Comparison of ENCODE assay signal across 40 cellular contexts in the genomic region with DNA sequence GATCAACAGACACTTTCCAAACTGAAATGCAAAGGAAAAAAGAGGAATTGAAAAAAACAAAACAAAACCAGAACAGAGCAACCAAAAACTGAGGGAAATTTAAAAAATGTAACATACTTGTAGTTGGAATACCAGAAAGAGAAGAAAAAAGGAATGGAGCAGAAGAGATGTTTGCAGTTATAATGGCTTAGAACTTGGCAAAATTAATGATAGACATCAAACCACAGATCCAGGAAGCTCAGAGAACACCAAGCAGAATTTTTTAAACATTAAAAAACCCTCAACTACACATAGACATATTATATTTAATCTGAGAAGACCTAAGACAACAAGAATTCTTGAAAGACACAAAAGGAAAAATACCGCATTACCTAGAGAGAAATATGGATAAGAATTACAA. TPM values are rescaled to one million over a fixed set of nuclear protein-coding genes. Genes with fewer than 3 reads are reported as not detected.
"Had no signal": no experiment of that assay in that cellular context is flagged by ENCODE, and none has a peak within 500 bp of the region (broad histone marks: within the 10 kb centered on the region; RNA-seq: fewer than 3 reads in every experiment).

No MANE protein-coding gene starts in this region.

- H3K36me3 ChIP-seq: adrenal gland, ascending aorta, brain microvascular endothelial cell, breast epithelium, cardiac muscle cell had no signal

- H3K4me1 Mint-ChIP-seq: activated naive CD4-positive, alpha-beta T cell treated with anti-CD3 and anti-CD28 coated beads, Interleukin-2, amount 10 ng/mL, durations not matched to agents 7 days and 5 days; activated naive CD4-positive, alpha-beta T cell treated with anti-CD3 and anti-CD28 coated beads, Interleukin-2, amount 50 U/mL, for 24 hours; activated naive CD8-positive, alpha-beta T cell treated with anti-CD3 and anti-CD28 coated beads for 36 hours; activated naive CD8-positive, alpha-beta T cell treated with anti-CD3 and anti-CD28 coated beads, Interleukin-2, amount 10 ng/mL, durations not matched to agents 7 days and 5 days; activated naive CD8-positive, alpha-beta T cell treated with anti-CD3 and anti-CD28 coated beads, Interleukin-2, amount 50 U/mL, for 24 hours; activated T-helper 17 cell treated with anti-CD3 and anti-CD28 coated beads, Interleukin-2, amount 50 U/mL, for 72 hours; brain; central memory CD8-positive, alpha-beta T cell had no signal

- H3K27ac Mint-ChIP-seq: activated naive CD4-positive, alpha-beta T cell treated with anti-CD3 and anti-CD28 coated beads for 36 hours; activated naive CD4-positive, alpha-beta T cell treated with anti-CD3 and anti-CD28 coated beads, Interleukin-2, amount 10 ng/mL, durations not matched to agents 7 days and 5 days; activated naive CD4-positive, alpha-beta T cell treated with anti-CD3 and anti-CD28 coated beads, Interleukin-2, amount 50 U/mL, for 24 hours; activated naive CD4-positive, alpha-beta T cell treated with anti-CD3 and anti-CD28 coated beads, Interleukin-2, amount 50 U/mL, for 72 hours; activated naive CD8-positive, alpha-beta T cell; activated naive CD8-positive, alpha-beta T cell treated with anti-CD3 and anti-CD28 coated beads for 36 hours; activated naive CD8-positive, alpha-beta T cell treated with anti-CD3 and anti-CD28 coated beads, Interleukin-2, amount 10 ng/mL, durations not matched to agents 7 days and 5 days; activated naive CD8-positive, alpha-beta T cell treated with anti-CD3 and anti-CD28 coated beads, Interleukin-2, amount 50 U/mL, for 24 hours; activated T-cell treated with anti-CD3 and anti-CD28 coated beads, Interleukin-2, amount 50 U/mL, for 24 hours; activated T-cell treated with anti-CD3 and anti-CD28 coated beads, Interleukin-2, amount 50 U/mL, for 72 hours; activated T-helper 1 cell treated with anti-CD3 and anti-CD28 coated beads, Interleukin-12 subunit alpha, Interleukin-12 subunit beta, Interleukin-2, Interleukin-4 antibody, amounts not matched to agents 30 ng/mL and 10 ng/mL and 1 ng/mL, durations not matched to agents 14 hours and 24 hours and 36 hours; activated T-helper 17 cell treated with anti-CD3 and anti-CD28 coated beads, Interleukin-2, amount 50 U/mL, for 72 hours; activated T-helper 2 cell treated with anti-CD3 and anti-CD28 coated beads, Interferon-gamma antibody, Interleukin-2, Interleukin-4, amounts not matched to agents 10 μg/mL and 5 μg/mL and 100 μg/mL, durations not matched to agents 14 hours and 24 hours and 36 hours; brain had no signal

- H3K27me3 ChIP-seq: adrenal gland, ascending aorta, body of pancreas, breast epithelium had no signal

- H3K36me3 Mint-ChIP-seq: activated naive CD4-positive, alpha-beta T cell treated with anti-CD3 and anti-CD28 coated beads, Interleukin-2, amount 10 ng/mL, durations not matched to agents 7 days and 5 days; brain had no signal

- DNase-seq: activated effector memory CD4-positive, alpha-beta T cell treated with anti-CD3 and anti-CD28 coated beads, Interleukin-2, amount 50 U/mL, for 16 hours; activated effector memory CD4-positive, alpha-beta T cell treated with Interleukin-2 at 50 U/mL for 16 hours; activated gamma-delta T cell; activated gamma-delta T cell treated with Interleukin-2 at 50 U/mL for 16 hours; activated naive CD4-positive, alpha-beta T cell; activated naive CD4-positive, alpha-beta T cell treated with anti-CD3 and anti-CD28 coated beads for 36 hours; activated naive CD4-positive, alpha-beta T cell treated with anti-CD3 and anti-CD28 coated beads, Interleukin-2, amount 10 ng/mL, durations not matched to agents 7 days and 5 days; activated naive CD4-positive, alpha-beta T cell treated with anti-CD3 and anti-CD28 coated beads, Interleukin-2, amount 50 U/mL, for 16 hours; activated naive CD4-positive, alpha-beta T cell treated with Interleukin-2 at 50 U/mL for 16 hours; activated naive CD8-positive, alpha-beta T cell treated with anti-CD3 and anti-CD28 coated beads for 36 hours; activated naive CD8-positive, alpha-beta T cell treated with anti-CD3 and anti-CD28 coated beads, Interleukin-2, amount 10 ng/mL, durations not matched to agents 7 days and 5 days; activated naive CD8-positive, alpha-beta T cell treated with anti-CD3 and anti-CD28 coated beads, Interleukin-2, amount 50 U/mL, for 24 hours; activated T-cell treated with anti-CD3 and anti-CD28 coated beads, Interleukin-2, amount 50 U/mL, for 24 hours; activated T-cell treated with anti-CD3 and anti-CD28 coated beads, Interleukin-2, amount 50 U/mL, for 4 hours; activated T-cell treated with anti-CD3 and anti-CD28 coated beads, Interleukin-2, amount 50 U/mL, for 48 hours; activated T-cell treated with anti-CD3 and anti-CD28 coated beads, Interleukin-2, amount 50 U/mL, for 72 hours; adrenal gland; amniotic stem cell; amygdala; anterior cingulate cortex; aorta; body of pancreas; brain microvascular endothelial cell; caudate nucleus; central memory CD4-positive, alpha-beta T cell; cerebellar nuclear complex had no signal

- H3K4me1 ChIP-seq: adrenal gland, ascending aorta, body of pancreas, breast epithelium had no signal

- H3K4me3 ChIP-seq: adrenal gland, ascending aorta, body of pancreas, breast epithelium, cardiac muscle cell had no signal

- ATAC-seq: activated naive CD4-positive, alpha-beta T cell treated with anti-CD3 and anti-CD28 coated beads, Interleukin-2, amount 50 U/mL, for 72 hours; activated naive CD8-positive, alpha-beta T cell treated with anti-CD3 and anti-CD28 coated beads, Interleukin-2, amount 50 U/mL, for 24 hours; activated T-cell treated with anti-CD3 and anti-CD28 coated beads, Interleukin-2, amount 50 U/mL, for 4 hours; activated T-cell treated with anti-CD3 and anti-CD28 coated beads, Interleukin-2, amount 50 U/mL, for 72 hours; activated T-helper 17 cell treated with anti-CD3 and anti-CD28 coated beads, Interleukin-2, amount 50 U/mL, for 72 hours; body of pancreas had no signal

- H3K27ac ChIP-seq: adrenal gland, ascending aorta, body of pancreas, brain microvascular endothelial cell, breast epithelium, cardiac muscle cell had no signal

- H3K4me3 Mint-ChIP-seq: activated naive CD4-positive, alpha-beta T cell treated with anti-CD3 and anti-CD28 coated beads for 36 hours; activated naive CD4-positive, alpha-beta T cell treated with anti-CD3 and anti-CD28 coated beads, Interleukin-2, amount 10 ng/mL, durations not matched to agents 7 days and 5 days; activated naive CD4-positive, alpha-beta T cell treated with anti-CD3 and anti-CD28 coated beads, Interleukin-2, amount 50 U/mL, for 24 hours; activated naive CD8-positive, alpha-beta T cell; activated naive CD8-positive, alpha-beta T cell treated with anti-CD3 and anti-CD28 coated beads for 36 hours; activated naive CD8-positive, alpha-beta T cell treated with anti-CD3 and anti-CD28 coated beads, Interleukin-2, amount 10 ng/mL, durations not matched to agents 7 days and 5 days; activated naive CD8-positive, alpha-beta T cell treated with anti-CD3 and anti-CD28 coated beads, Interleukin-2, amount 50 U/mL, for 24 hours; activated T-cell treated with anti-CD3 and anti-CD28 coated beads, Interleukin-2, amount 50 U/mL, for 24 hours; activated T-cell treated with anti-CD3 and anti-CD28 coated beads, Interleukin-2, amount 50 U/mL, for 4 hours; activated T-cell treated with anti-CD3 and anti-CD28 coated beads, Interleukin-2, amount 50 U/mL, for 72 hours; activated T-helper 1 cell treated with anti-CD3 and anti-CD28 coated beads, Interleukin-12 subunit alpha, Interleukin-12 subunit beta, Interleukin-2, Interleukin-4 antibody, amounts not matched to agents 30 ng/mL and 10 ng/mL and 1 ng/mL, durations not matched to agents 14 hours and 24 hours and 36 hours; activated T-helper 17 cell treated with anti-CD3 and anti-CD28 coated beads, Interleukin-2, amount 50 U/mL, for 72 hours; brain; central memory CD8-positive, alpha-beta T cell had no signal

RNA-seq across cellular contexts. Expression of a gene that starts 46.1 kb away (rescaled TPM):
- total RNA-seq: activated naive CD4-positive, alpha-beta T cell treated with anti-CD3 and anti-CD28 coated beads for 36 hours; ascending aorta; astrocyte; cardiac muscle cell; cardiac septum; chondrocyte had no signal
- polyA plus RNA-seq: aorta, cardiac muscle cell had no signal

RNA-seq across cellular contexts. Expression of a gene that starts 52.6 kb away (rescaled TPM):
- total RNA-seq: activated naive CD4-positive, alpha-beta T cell treated with anti-CD3 and anti-CD28 coated beads for 36 hours; activated naive CD4-positive, alpha-beta T cell treated with anti-CD3 and anti-CD28 coated beads, Interleukin-2, amount 50 U/mL, for 72 hours; activated naive CD8-positive, alpha-beta T cell treated with anti-CD3 and anti-CD28 coated beads for 36 hours; activated naive CD8-positive, alpha-beta T cell treated with anti-CD3 and anti-CD28 coated beads, Interleukin-2, amount 10 ng/mL, durations not matched to agents 7 days and 5 days; activated T-cell treated with anti-CD3 and anti-CD28 coated beads, Interleukin-2, amount 50 U/mL, for 4 hours; activated T-cell treated with anti-CD3 and anti-CD28 coated beads, Interleukin-2, amount 50 U/mL, for 72 hours; activated T-helper 1 cell treated with anti-CD3 and anti-CD28 coated beads, Interleukin-12 subunit alpha, Interleukin-12 subunit beta, Interleukin-2, Interleukin-4 antibody, amounts not matched to agents 30 ng/mL and 10 ng/mL and 1 ng/mL, durations not matched to agents 14 hours and 24 hours and 36 hours; activated T-helper 17 cell treated with anti-CD3 and anti-CD28 coated beads, Interleukin-2, amount 50 U/mL, for 72 hours; activated T-helper 2 cell treated with anti-CD3 and anti-CD28 coated beads, Interferon-gamma antibody, Interleukin-2, Interleukin-4, amounts not matched to agents 10 μg/mL and 5 μg/mL and 100 μg/mL, durations not matched to agents 14 hours and 24 hours and 36 hours; ascending aorta; astrocyte; breast epithelium; cardiac muscle cell; cardiac septum; chondrocyte had no signal
- polyA plus RNA-seq: aorta, cardiac muscle cell had no signal
